ENCODE assay signal across 3 cellular contexts in genomic region chr4:88528861-88529260, GRCh38.
TF ChIP-seq lines count a peak whose summit lies in the region.

No MANE protein-coding gene starts in this region.

TF ChIP-seq in SK-N-SH, 30 proteins besides CTCF, POLR2A, EP300 and RAD21:
- TF ChIP-seq FOXM1 (IDR thresholded peaks at IDR 0.05; ENCODE audit: low read depth): no peak
- TF ChIP-seq TEAD4 (IDR thresholded peaks at IDR 0.05; ENCODE audit: borderline replicate concordance, insufficient read depth): no peak
- TF ChIP-seq NFIC (IDR thresholded peaks at IDR 0.05; ENCODE audit: borderline replicate concordance): no peak
- no peak for TF ChIP-seq ZBTB33 (IDR thresholded peaks at IDR 0.05; ENCODE audit: borderline replicate concordance, low read depth)
- no peak for TF ChIP-seq TAF1 (IDR thresholded peaks at IDR 0.05; ENCODE audit: borderline replicate concordance, low read depth, low read length)
- TF ChIP-seq REST (IDR thresholded peaks at IDR 0.05; ENCODE audit: low read depth, low read length): no peak
- TF ChIP-seq PBX3 (IDR thresholded peaks at IDR 0.05): no peak
- no peak for TF ChIP-seq GATA2 (CRISPR knock-in tag; IDR thresholded peaks at IDR 0.05)
- no peak for TF ChIP-seq JUND (IDR thresholded peaks at IDR 0.05)
- TF ChIP-seq RCOR1 (IDR thresholded peaks at IDR 0.05; ENCODE audit: low read length): no peak
- TF ChIP-seq RFX5 (IDR thresholded peaks at IDR 0.05; ENCODE audit: low read length): no peak

TF ChIP-seq in SK-N-SH treated with all-trans-retinoic acid at 6 μM for 48 hours, 23 proteins besides CTCF, POLR2A, EP300 and RAD21:
- TF ChIP-seq SNAI2 (CRISPR knock-in tag; IDR thresholded peaks at IDR 0.05) (no peak), PATZ1 (CRISPR knock-in tag; IDR thresholded peaks at IDR 0.05; ENCODE audit: borderline replicate concordance) (no peak), ZNF70 (CRISPR knock-in tag; IDR thresholded peaks at IDR 0.05) (no peak), BACH2 (CRISPR knock-in tag; IDR thresholded peaks at IDR 0.05; ENCODE audit: borderline replicate concordance) (no peak), ZC3H10 (CRISPR knock-in tag; IDR thresholded peaks at IDR 0.05) (no peak), TSHZ2 (CRISPR knock-in tag; IDR thresholded peaks at IDR 0.05) (no peak), CSRNP3 (CRISPR knock-in tag; IDR thresholded peaks at IDR 0.05) (no peak), ZNF565 (CRISPR knock-in tag; conservative IDR thresholded peaks at IDR 0.05; ENCODE audit: low read depth) (no peak), ARNTL (CRISPR knock-in tag; IDR thresholded peaks at IDR 0.05; ENCODE audit: borderline replicate concordance, low read depth) (no peak), OSR1 (CRISPR knock-in tag; IDR thresholded peaks at IDR 0.05) (no peak), TOX (CRISPR knock-in tag; IDR thresholded peaks at IDR 0.05; ENCODE audit: borderline replicate concordance) (no peak), POU6F1 (CRISPR knock-in tag; IDR thresholded peaks at IDR 0.05; ENCODE audit: borderline replicate concordance, low read depth) (no peak), ZFP3 (CRISPR knock-in tag; IDR thresholded peaks at IDR 0.05) (no peak), GLIS3 (CRISPR knock-in tag; IDR thresholded peaks at IDR 0.05) (no peak), CREB5 (CRISPR knock-in tag; IDR thresholded peaks at IDR 0.05; ENCODE audit: low read depth) (no peak), CSDC2 (CRISPR knock-in tag; IDR thresholded peaks at IDR 0.05) (no peak), ISL1 (CRISPR knock-in tag; IDR thresholded peaks at IDR 0.05) (no peak), RARB (CRISPR knock-in tag; IDR thresholded peaks at IDR 0.05) (no peak)

TF ChIP-seq in endothelial cell of umbilical vein, 7 proteins besides CTCF, POLR2A, EP300 and RAD21:
- no peak for TF ChIP-seq EZH2 (IDR thresholded peaks at IDR 0.05; ENCODE audit: borderline replicate concordance, low read depth, low read length, severe bottlenecking)
- no peak for TF ChIP-seq GATA2 (IDR thresholded peaks at IDR 0.05; ENCODE audit: insufficient read depth, insufficient read length, low read depth, low read length)
- no peak for TF ChIP-seq MAX (IDR thresholded peaks at IDR 0.05; ENCODE audit: insufficient read depth, insufficient read length)
- TF ChIP-seq POLR2AphosphoS5 (IDR thresholded peaks at IDR 0.05; ENCODE audit: insufficient read depth, low read depth, low read length): no peak
- TF ChIP-seq FOS (IDR thresholded peaks at IDR 0.05; ENCODE audit: borderline replicate concordance, insufficient read depth, low read length): no peak
- no peak for TF ChIP-seq MYC (IDR thresholded peaks at IDR 0.05; ENCODE audit: low read depth, low read length)
- TF ChIP-seq JUN (IDR thresholded peaks at IDR 0.05; ENCODE audit: borderline replicate concordance, insufficient read depth, insufficient read length, low read depth): no peak
